ENCODE assay signal across 1 cellular context in genomic region chr2:223262946-223263345, GRCh38.
TF ChIP-seq lines count a peak whose summit lies in the region.

No MANE protein-coding gene starts in this region.

TF ChIP-seq in GM23338, 12 proteins besides CTCF, POLR2A, EP300 and RAD21 (continued from another document):
- no peak for TF ChIP-seq ZNF462 (CRISPR knock-in tag; IDR thresholded peaks at IDR 0.05)
- TF ChIP-seq EZH2phosphoT487 (IDR thresholded peaks at IDR 0.05; ENCODE audit: unreplicated experiment), result no peak
- TF ChIP-seq CREB1 (CRISPR knock-in tag; IDR thresholded peaks at IDR 0.05; ENCODE audit: low read depth), result no peak
- no peak for TF ChIP-seq JUNB (IDR thresholded peaks at IDR 0.05; ENCODE audit: unreplicated experiment)
- no peak for TF ChIP-seq REST (IDR thresholded peaks at IDR 0.05; ENCODE audit: unreplicated experiment)
- TF ChIP-seq ZNF331 (CRISPR knock-in tag; IDR thresholded peaks at IDR 0.05; ENCODE audit: low read depth), result no peak
- no peak for TF ChIP-seq STAT1 (IDR thresholded peaks at IDR 0.05; ENCODE audit: unreplicated experiment)
